Comparison of ENCODE assay signal across 17 cellular contexts in the genomic region with DNA sequence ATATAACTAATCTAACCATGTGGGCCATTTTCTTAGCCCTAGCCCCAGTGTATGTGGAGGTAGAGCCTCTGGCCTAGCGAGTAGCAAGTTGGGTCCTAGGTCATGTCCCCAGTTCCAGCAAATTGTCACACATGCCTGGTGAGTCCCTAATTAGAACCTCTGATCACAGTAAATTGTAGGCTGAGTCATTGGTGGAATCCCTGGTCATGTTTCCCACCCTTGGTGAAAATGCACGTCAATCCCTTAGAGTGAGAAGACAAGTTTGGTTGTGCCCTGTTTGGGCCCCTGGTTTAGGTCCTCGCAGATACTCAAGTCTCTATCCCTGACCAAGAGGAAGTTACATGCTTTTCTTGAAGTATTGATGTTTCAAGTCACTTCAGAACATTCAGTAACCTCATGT. TPM values are rescaled to one million over a fixed set of nuclear protein-coding genes. Genes with fewer than 3 reads are reported as not detected.
DNase-seq lines count a peak whose midpoint lies in the region; ATAC-seq and TF ChIP-seq lines count a peak whose summit lies in the region.
"Had no signal": no experiment of that assay in that cellular context is flagged by ENCODE, and none has a peak within 500 bp of the region (broad histone marks: within the 10 kb centered on the region; RNA-seq: fewer than 3 reads in every experiment).

No MANE protein-coding gene starts in this region.

- peaks cover 14% of the 10 kb centered on the region for H3K9me3 Mint-ChIP-seq in activated CD8-positive, alpha-beta T cell treated with anti-CD3 and anti-CD28 coated beads for 36 hours
- peaks cover 7% of the 10 kb centered on the region for H3K9me3 Mint-ChIP-seq in activated CD8-positive, alpha-beta T cell treated with anti-CD3 and anti-CD28 coated beads, Interleukin-2, amount 10 ng/mL, durations not matched to agents 7 days and 5 days (ENCODE audit: insufficient read depth)
- H3K9me3 Mint-ChIP-seq in activated B cell treated with CpG ODN at 0.5 μM for 24 hours (no peaks in the 10 kb centered on the region), memory B cell (no peaks in the 10 kb centered on the region)
- peaks cover 4% of the 10 kb centered on the region for H3K9me3 Mint-ChIP-seq in stimulated activated effector memory CD8-positive, alpha-beta T cell treated with anti-CD3 and anti-CD28 coated beads, Interleukin-12 subunit alpha, Interleukin-12 subunit beta, amount 100 ng/mL, for 72 hours

- POLR2A ChIA-PET in activated CD8-positive, alpha-beta T cell treated with anti-CD3 and anti-CD28 coated beads for 36 hours (lab: Charles Lee): no interaction called here
- POLR2A ChIA-PET in activated CD8-positive, alpha-beta T cell treated with anti-CD3 and anti-CD28 coated beads, Interleukin-2, amount 10 ng/mL, durations not matched to agents 7 days and 5 days (lab: Charles Lee): no interaction called here
- POLR2A ChIA-PET in activated B cell treated with CpG ODN at 0.5 μM for 24 hours (lab: Charles Lee): no interaction called here

- H3K4me3 Mint-ChIP-seq in activated CD8-positive, alpha-beta T cell treated with anti-CD3 and anti-CD28 coated beads for 36 hours: no peak overlapping the region
- H3K4me3 Mint-ChIP-seq in activated CD8-positive, alpha-beta T cell treated with anti-CD3 and anti-CD28 coated beads, Interleukin-2, amount 10 ng/mL, durations not matched to agents 7 days and 5 days: no peak overlapping the region
- no peak overlapping the region for H3K4me3 Mint-ChIP-seq in activated B cell treated with CpG ODN at 0.5 μM for 24 hours
- H3K4me3 Mint-ChIP-seq in memory B cell: no peak overlapping the region
- H3K4me3 Mint-ChIP-seq in stimulated activated effector memory CD8-positive, alpha-beta T cell treated with anti-CD3 and anti-CD28 coated beads, Interleukin-12 subunit alpha, Interleukin-12 subunit beta, amount 100 ng/mL, for 72 hours: no peak overlapping the region

- no peak for TF ChIP-seq CTCF in activated CD8-positive, alpha-beta T cell treated with anti-CD3 and anti-CD28 coated beads for 36 hours (IDR thresholded peaks at IDR 0.05)
- TF ChIP-seq CTCF in activated B cell treated with CpG ODN at 0.5 μM for 24 hours (IDR thresholded peaks at IDR 0.05): no peak

- ATAC-seq in activated CD8-positive, alpha-beta T cell treated with anti-CD3 and anti-CD28 coated beads for 36 hours: peak; percentile 56
- ATAC-seq in activated CD8-positive, alpha-beta T cell treated with anti-CD3 and anti-CD28 coated beads, Interleukin-2, amount 10 ng/mL, durations not matched to agents 7 days and 5 days: no peak
- ATAC-seq in activated B cell treated with CpG ODN at 0.5 μM for 24 hours (ENCODE audit: low read depth) (no peak), memory B cell (ENCODE audit: low read depth) (no peak), left colon (no peak)
- ATAC-seq in stimulated activated effector memory CD8-positive, alpha-beta T cell treated with anti-CD3 and anti-CD28 coated beads, Interleukin-12 subunit alpha, Interleukin-12 subunit beta, amount 100 ng/mL, for 72 hours: peak; percentile 69

- peaks cover 32% of the 10 kb centered on the region for H3K4me1 Mint-ChIP-seq in activated CD8-positive, alpha-beta T cell treated with anti-CD3 and anti-CD28 coated beads for 36 hours (ENCODE audit: low read depth)
- H3K4me1 Mint-ChIP-seq in activated CD8-positive, alpha-beta T cell treated with anti-CD3 and anti-CD28 coated beads, Interleukin-2, amount 10 ng/mL, durations not matched to agents 7 days and 5 days (ENCODE audit: low read depth): peaks cover 7% of the 10 kb centered on the region
- H3K4me1 Mint-ChIP-seq in activated B cell treated with CpG ODN at 0.5 μM for 24 hours (no peaks in the 10 kb centered on the region), memory B cell (no peaks in the 10 kb centered on the region)
- peaks cover 25% of the 10 kb centered on the region for H3K4me1 Mint-ChIP-seq in stimulated activated effector memory CD8-positive, alpha-beta T cell treated with anti-CD3 and anti-CD28 coated beads, Interleukin-12 subunit alpha, Interleukin-12 subunit beta, amount 100 ng/mL, for 72 hours

- H3K27me3 Mint-ChIP-seq in activated CD8-positive, alpha-beta T cell treated with anti-CD3 and anti-CD28 coated beads for 36 hours: no peaks in the 10 kb centered on the region
- H3K27me3 Mint-ChIP-seq in activated CD8-positive, alpha-beta T cell treated with anti-CD3 and anti-CD28 coated beads, Interleukin-2, amount 10 ng/mL, durations not matched to agents 7 days and 5 days (ENCODE audit: low read depth): no peaks in the 10 kb centered on the region
- H3K27me3 Mint-ChIP-seq in activated B cell treated with CpG ODN at 0.5 μM for 24 hours (no peaks in the 10 kb centered on the region), memory B cell (no peaks in the 10 kb centered on the region)

- H3K27ac Mint-ChIP-seq in activated CD8-positive, alpha-beta T cell treated with anti-CD3 and anti-CD28 coated beads for 36 hours: peak overlapping the region; percentile 67
- no peak overlapping the region for H3K27ac Mint-ChIP-seq in activated CD8-positive, alpha-beta T cell treated with anti-CD3 and anti-CD28 coated beads, Interleukin-2, amount 10 ng/mL, durations not matched to agents 7 days and 5 days
- H3K27ac Mint-ChIP-seq in activated B cell treated with CpG ODN at 0.5 μM for 24 hours (peak overlapping the region; percentile 7), memory B cell (peak overlapping the region; percentile 3)
- peak overlapping the region; percentile 67 for H3K27ac Mint-ChIP-seq in stimulated activated effector memory CD8-positive, alpha-beta T cell treated with anti-CD3 and anti-CD28 coated beads, Interleukin-12 subunit alpha, Interleukin-12 subunit beta, amount 100 ng/mL, for 72 hours

- CTCF ChIA-PET in activated CD8-positive, alpha-beta T cell treated with anti-CD3 and anti-CD28 coated beads for 36 hours (lab: Charles Lee): no interaction called here
- CTCF ChIA-PET in activated CD8-positive, alpha-beta T cell treated with anti-CD3 and anti-CD28 coated beads, Interleukin-2, amount 10 ng/mL, durations not matched to agents 7 days and 5 days (lab: Charles Lee): no interaction called here
- CTCF ChIA-PET in activated B cell treated with CpG ODN at 0.5 μM for 24 hours (lab: Charles Lee): no interaction called here

- intact Hi-C loops in activated CD8-positive, alpha-beta T cell treated with anti-CD3 and anti-CD28 coated beads for 36 hours (cut with micrococcal nuclease): no loop called here
- intact Hi-C loops in activated B cell treated with CpG ODN at 0.5 μM for 24 hours (cut with micrococcal nuclease): no loop called here
- intact Hi-C loops in left colon (cut with DNase I, micrococcal nuclease): no loop called here

- H3K36me3 Mint-ChIP-seq in activated CD8-positive, alpha-beta T cell treated with anti-CD3 and anti-CD28 coated beads for 36 hours (ENCODE audit: low read depth): peaks cover 55% of the 10 kb centered on the region
- peaks cover 60% of the 10 kb centered on the region for H3K36me3 Mint-ChIP-seq in activated CD8-positive, alpha-beta T cell treated with anti-CD3 and anti-CD28 coated beads, Interleukin-2, amount 10 ng/mL, durations not matched to agents 7 days and 5 days (ENCODE audit: low read depth)
- H3K36me3 Mint-ChIP-seq in activated B cell treated with CpG ODN at 0.5 μM for 24 hours (ENCODE audit: low read depth): peaks cover 61% of the 10 kb centered on the region
- peaks cover 27% of the 10 kb centered on the region for H3K36me3 Mint-ChIP-seq in memory B cell
- H3K36me3 Mint-ChIP-seq in stimulated activated effector memory CD8-positive, alpha-beta T cell treated with anti-CD3 and anti-CD28 coated beads, Interleukin-12 subunit alpha, Interleukin-12 subunit beta, amount 100 ng/mL, for 72 hours: peaks cover 68% of the 10 kb centered on the region

- DNase-seq in activated CD8-positive, alpha-beta T cell treated with anti-CD3 and anti-CD28 coated beads for 36 hours: peak; percentile 22
- DNase-seq in activated CD8-positive, alpha-beta T cell treated with anti-CD3 and anti-CD28 coated beads, Interleukin-2, amount 10 ng/mL, durations not matched to agents 7 days and 5 days: no peak
- DNase-seq in activated B cell treated with CpG ODN at 0.5 μM for 24 hours (no peak), memory B cell (ENCODE audit: low spot score in 2 of 2) (no peak), DMS53 treated with DMSO at 0.1 percent for 48 hours (lab: John Stamatoyannopoulos, UW; ENCODE audit: unreplicated experiment) (no peak), left colon (no peak), activated gamma-delta T cell (lab: John Stamatoyannopoulos, UW) (no peak)
- no peak for DNase-seq in stimulated activated effector memory CD8-positive, alpha-beta T cell treated with anti-CD3 and anti-CD28 coated beads, Interleukin-12 subunit alpha, Interleukin-12 subunit beta, amount 100 ng/mL, for 72 hours (ENCODE audit: low spot score in 2 of 2)
- DNase-seq: 8988T, DND-41, GDM1, GOT3, KG1, NCI-H1048, NCI-H146, NCI-H2227 treated with DMSO at 0.1 percent for 48 hours, NCI-H526 treated with DMSO at 0.1 percent for 48 hours had no signal

RNA-seq across cellular contexts. Expression of gene ATM, which starts 46.7 kb away (rescaled TPM):
- 10 to 100 TPM; 75.8 to 77.5 TPM for total RNA-seq in activated CD8-positive, alpha-beta T cell treated with anti-CD3 and anti-CD28 coated beads for 36 hours
- 100 to 1,000 TPM; 206 to 214 TPM for total RNA-seq in activated CD8-positive, alpha-beta T cell treated with anti-CD3 and anti-CD28 coated beads, Interleukin-2, amount 10 ng/mL, durations not matched to agents 7 days and 5 days
- total RNA-seq in activated B cell treated with CpG ODN at 0.5 μM for 24 hours (164 and 184 TPM in 2 replicates), left colon (10 to 100 TPM; 24.3 to 33.3 TPM)

RNA-seq across cellular contexts. Expression of gene NPAT, which starts 47.1 kb away (rescaled TPM):
- 10 to 100 TPM; 32.1 to 37.1 TPM for total RNA-seq in activated CD8-positive, alpha-beta T cell treated with anti-CD3 and anti-CD28 coated beads for 36 hours
- 10 to 100 TPM; 46.7 to 57.2 TPM for total RNA-seq in activated CD8-positive, alpha-beta T cell treated with anti-CD3 and anti-CD28 coated beads, Interleukin-2, amount 10 ng/mL, durations not matched to agents 7 days and 5 days
- total RNA-seq in activated B cell treated with CpG ODN at 0.5 μM for 24 hours: 34.4 and 38.1 TPM in 2 replicates
- 10 to 100 TPM; 10.5 to 13.0 TPM for total RNA-seq in left colon

Comparison
In these comparisons a context has a peak if more than half of its experiments do, and no peak if none do; other contexts are left out.
1. ATAC-seq: peak in activated CD8-positive, alpha-beta T cell treated with anti-CD3 and anti-CD28 coated beads for 36 hours (single experiment) and stimulated activated effector memory CD8-positive, alpha-beta T cell treated with anti-CD3 and anti-CD28 coated beads, Interleukin-12 subunit alpha, Interleukin-12 subunit beta, amount 100 ng/mL, for 72 hours (single experiment); none in activated CD8-positive, alpha-beta T cell treated with anti-CD3 and anti-CD28 coated beads, Interleukin-2, amount 10 ng/mL, durations not matched to agents 7 days and 5 days (single experiment), activated B cell treated with CpG ODN at 0.5 μM for 24 hours (single experiment), memory B cell (single experiment) and left colon (single experiment).